Comparison of ENCODE assay signal across 7 cellular contexts in genomic region chr9:76302543-76302942, GRCh38.
"Had no signal": no experiment of that assay in that cellular context is flagged by ENCODE, and none has a peak within 500 bp of the region (broad histone marks: within the 10 kb centered on the region; RNA-seq: fewer than 3 reads in every experiment).

No MANE protein-coding gene starts in this region.

- ATAC-seq: activated naive CD8-positive, alpha-beta T cell treated with anti-CD3 and anti-CD28 coated beads, Interleukin-2, amount 50 U/mL, for 24 hours; Panc1 had no signal

- DNase-seq: activated CD4-positive, alpha-beta T cell treated with anti-CD3 and anti-CD28 coated beads, Interleukin-2, amount 50 U/mL, for 48 hours; activated naive CD8-positive, alpha-beta T cell treated with anti-CD3 and anti-CD28 coated beads, Interleukin-2, amount 50 U/mL, for 24 hours; activated T-cell treated with anti-CD3 and anti-CD28 coated beads, Interleukin-2, amount 50 U/mL, for 24 hours; aorta; NCI-H1436 treated with DMSO at 0.1 percent for 48 hours; NCI-H2107 had no signal
